ENCODE assay signal across 8 cellular contexts in genomic region chr11:44564653-44565007, GRCh38. TPM values are rescaled to one million over a fixed set of nuclear protein-coding genes. Genes with fewer than 3 reads are reported as not detected.
A peak's percentile ranks its signal among the peaks of the same experiment; 100 is the strongest.
DNase-seq lines count a peak whose midpoint lies in the region; ATAC-seq and TF ChIP-seq lines count a peak whose summit lies in the region.

No MANE protein-coding gene starts in this region.

- intact Hi-C loops in A673 (cut with micrococcal nuclease; ENCODE audit: unreplicated experiment) (loop anchor here (2.0 kb wide), 1 partner anchor 52 kb away; no protein-coding TSS in a partner anchor), body of pancreas (cut with DNase I) (no loop called here)

- CTCF ChIA-PET in A673 (lab: Charles Lee), result interaction anchor here (0.5 to 2.3 kb wide), 10 partner anchors 10 to 385 kb away, joined by 3 to 17 read pairs (median 3); no protein-coding TSS in a partner anchor

- no peaks in the 10 kb centered on the region for H3K27me3 Mint-ChIP-seq in stimulated activated naive B cell treated with anti-CD40 and anti-IgM and Interleukin-4, amounts not matched to agents 10 μg/mL and 1 μg/mL and 100 μg/mL, for 72 hours

- H3K9me3 ChIP-seq in A673 (ENCODE audit: low read depth, low read length, poor library complexity, severe bottlenecking), result no peaks in the 10 kb centered on the region
- no peaks in the 10 kb centered on the region for H3K9me3 ChIP-seq in body of pancreas

- H3K4me3 Mint-ChIP-seq in stimulated activated naive B cell treated with anti-CD40 and anti-IgM and Interleukin-4, amounts not matched to agents 10 μg/mL and 1 μg/mL and 100 μg/mL, for 72 hours, result peak overlapping the region; percentile 84 to 94

- 4 to 15% methylated on average over 8 of the region's 8 CpGs for WGBS in body of pancreas, 2 donors

- TF ChIP-seq CTCF in A673 (conservative IDR thresholded peaks at IDR 0.05; ENCODE audit: low read depth, low read length) (no peak), body of pancreas (IDR thresholded peaks at IDR 0.05) (no peak), kidney epithelial cell (IDR thresholded peaks at IDR 0.05; ENCODE audit: insufficient read depth, low read length, poor library complexity, severe bottlenecking) (no peak)

- DNase-seq in A673 (ENCODE audit: low spot score) (no peak), NCI-H446 treated with DMSO at 0.1 percent for 48 hours (lab: John Stamatoyannopoulos, UW) (peak; percentile 79), body of pancreas (peak; percentile 79 to 92 (median 87)), kidney epithelial cell (ENCODE audit: low read depth) (no peak)
- DNase-seq in stimulated activated naive B cell treated with anti-CD40 and anti-IgM and Interleukin-4, amounts not matched to agents 10 μg/mL and 1 μg/mL and 100 μg/mL, for 72 hours, result no peak

- H3K27me3 ChIP-seq in A673 (replicated peaks; ENCODE audit: insufficient read depth, low read depth, low read length, poor library complexity) (no peaks in the 10 kb centered on the region), body of pancreas (no peaks in the 10 kb centered on the region), kidney epithelial cell (ENCODE audit: control insufficient read depth, insufficient read depth, low read length) (no peaks in the 10 kb centered on the region)

- POLR2A ChIA-PET in A673 (lab: Charles Lee; ENCODE audit: low non-redundant PET), result interaction anchor here (1.0 kb wide), 1 partner anchor 9 kb away, joined by 5 read pairs; no protein-coding TSS in a partner anchor

- peak; percentile 49 to 80 (median 77) for TF ChIP-seq POLR2A in body of pancreas (IDR thresholded peaks at IDR 0.05)

- peaks cover 52 to 86% of the 10 kb centered on the region in 2 donors for H3K4me1 Mint-ChIP-seq in stimulated activated naive B cell treated with anti-CD40 and anti-IgM and Interleukin-4, amounts not matched to agents 10 μg/mL and 1 μg/mL and 100 μg/mL, for 72 hours

- peaks cover 26% of the 10 kb centered on the region for H3K4me1 ChIP-seq in A673 (ENCODE audit: insufficient read depth, low read length, poor library complexity, severe bottlenecking)
- peaks cover 44% of the 10 kb centered on the region for H3K4me1 ChIP-seq in body of pancreas

- peak; percentile 62 for ATAC-seq in body of pancreas
- ATAC-seq in stimulated activated naive B cell treated with anti-CD40 and anti-IgM and Interleukin-4, amounts not matched to agents 10 μg/mL and 1 μg/mL and 100 μg/mL, for 72 hours (replicated peaks), result peak; percentile 0 to 1
- no peak for ATAC-seq in HG03354 (IDR thresholded peaks at IDR 0.05; ENCODE audit: poor library complexity, severe bottlenecking, unreplicated experiment)
- ATAC-seq in HG02623 (IDR thresholded peaks at IDR 0.05; ENCODE audit: unreplicated experiment), result no peak

- H3K27ac ChIP-seq in A673 (ENCODE audit: low read depth, low read length, poor library complexity, severe bottlenecking) (peak overlapping the region; percentile 86), body of pancreas (peak overlapping the region; percentile 96 to 99 (median 98))

- peaks cover 0 to 4% of the 10 kb centered on the region in 2 donors for H3K9me3 Mint-ChIP-seq in stimulated activated naive B cell treated with anti-CD40 and anti-IgM and Interleukin-4, amounts not matched to agents 10 μg/mL and 1 μg/mL and 100 μg/mL, for 72 hours

- peak overlapping the region; percentile 54 for H3K4me3 ChIP-seq in A673 (ENCODE audit: low read depth, low read length, poor library complexity, severe bottlenecking)
- H3K4me3 ChIP-seq in GM08714 (ENCODE audit: low read length), result peak overlapping the region; percentile 69; the same call in 1 of the 2 replicates
- no peak overlapping the region for H3K4me3 ChIP-seq in body of pancreas
- H3K4me3 ChIP-seq in kidney epithelial cell (ENCODE audit: low read depth, low read length), result peak overlapping the region; percentile 37

- peaks cover 16 to 25% of the 10 kb centered on the region in 2 donors for H3K36me3 Mint-ChIP-seq in stimulated activated naive B cell treated with anti-CD40 and anti-IgM and Interleukin-4, amounts not matched to agents 10 μg/mL and 1 μg/mL and 100 μg/mL, for 72 hours

- no TSS peak for BruUV-seq in A673 (replicated peaks; lab: Mats Ljungman, UMichigan)

- no peaks in the 10 kb centered on the region for H3K36me3 ChIP-seq in A673 (ENCODE audit: insufficient read depth, low read length, poor library complexity, severe bottlenecking)
- H3K36me3 ChIP-seq in body of pancreas (replicated peaks in 1 of 2; ENCODE audit: insufficient read depth in 1 of 2, low read depth in 2 of 2), result no peaks in the 10 kb centered on the region
- no peaks in the 10 kb centered on the region for H3K36me3 ChIP-seq in kidney epithelial cell (ENCODE audit: control insufficient read depth, insufficient read depth, low read length)

- peak overlapping the region; percentile 87 for H3K27ac Mint-ChIP-seq in stimulated activated naive B cell treated with anti-CD40 and anti-IgM and Interleukin-4, amounts not matched to agents 10 μg/mL and 1 μg/mL and 100 μg/mL, for 72 hours

RNA-seq across cellular contexts. Expression of gene CD82, which starts 0.8 kb away (rescaled TPM):
- total RNA-seq in A673 (2021) (8.2 and 16.0 TPM in 2 replicates), body of pancreas (10 to 100 TPM; 11.4 to 13.5 TPM), kidney epithelial cell (46.1 and 47.3 TPM in 2 replicates)

Comparison
In these comparisons a context has a peak if more than half of its experiments do, and no peak if none do; other contexts are left out.
1. DNase-seq: peak in NCI-H446 treated with DMSO at 0.1 percent for 48 hours (single experiment) and body of pancreas (4 of 4); none in A673 (single experiment), kidney epithelial cell (single experiment) and stimulated activated naive B cell treated with anti-CD40 and anti-IgM and Interleukin-4, amounts not matched to agents 10 μg/mL and 1 μg/mL and 100 μg/mL, for 72 hours (single experiment).
2. H3K4me3 ChIP-seq: peak in A673 (single experiment), GM08714 (single experiment) and kidney epithelial cell (single experiment); none in body of pancreas (0 of 2).
3. ATAC-seq: peak in body of pancreas (single experiment) and stimulated activated naive B cell treated with anti-CD40 and anti-IgM and Interleukin-4, amounts not matched to agents 10 μg/mL and 1 μg/mL and 100 μg/mL, for 72 hours (2 of 2); none in HG03354 (single experiment) and HG02623 (single experiment).